ENCODE assay signal across 20 cellular contexts in genomic region chr2:175153-175786, GRCh38.
A peak's percentile ranks its signal among the peaks of the same experiment; 100 is the strongest.
DNase-seq lines count a peak whose midpoint lies in the region; ATAC-seq lines count a peak whose summit lies in the region.
"Had no signal": no experiment of that assay in that cellular context is flagged by ENCODE, and none has a peak within 500 bp of the region (broad histone marks: within the 10 kb centered on the region; RNA-seq: fewer than 3 reads in every experiment).

No MANE protein-coding gene starts in this region.

- DNase-seq in activated naive CD4-positive, alpha-beta T cell treated with anti-CD3 and anti-CD28 coated beads for 36 hours, result no peak
- no peak for DNase-seq in activated naive CD4-positive, alpha-beta T cell treated with Interleukin-2 at 50 U/mL for 16 hours
- no peak for DNase-seq in activated T-helper 1 cell treated with anti-CD3 and anti-CD28 coated beads, Interleukin-12 subunit alpha, Interleukin-12 subunit beta, Interleukin-2, Interleukin-4 antibody, amounts not matched to agents 30 ng/mL and 10 ng/mL and 1 ng/mL, durations not matched to agents 14 hours and 24 hours and 36 hours (ENCODE audit: low spot score)
- DNase-seq in left kidney (ENCODE audit: low read depth, low spot score) (peak; percentile 92), HUDEP-2 (lab: John Stamatoyannopoulos, UW; ENCODE audit: unreplicated experiment in 76 of 76) (no peak), NCI-H146 (lab: John Stamatoyannopoulos, UW) (no peak)
- DNase-seq in stimulated activated effector memory CD8-positive, alpha-beta T cell treated with anti-CD3 and anti-CD28 coated beads, Interleukin-12 subunit alpha, Interleukin-12 subunit beta, amount 100 ng/mL, for 72 hours (ENCODE audit: low spot score in 2 of 2), result no peak
- no peak for DNase-seq in activated CD8-positive, alpha-beta memory T cell treated with anti-CD3 and anti-CD28 coated beads, Interleukin-2, amount 50 U/mL, for 48 hours
- DNase-seq: activated B cell treated with CpG ODN at 0.5 μM for 24 hours; esophagus squamous epithelium; heart left ventricle; Kasumi-1; NCI-H1105; NCI-H2107; NCI-H524 treated with DMSO at 0.1 percent for 48 hours; retina; Right ventricle myocardium superior; stimulated activated naive B cell treated with anti-CD40 and anti-IgM and Interleukin-4, amounts not matched to agents 10 μg/mL and 1 μg/mL and 100 μg/mL, for 72 hours had no signal

- H3K4me3 Mint-ChIP-seq in activated naive CD4-positive, alpha-beta T cell treated with anti-CD3 and anti-CD28 coated beads for 36 hours, result peak overlapping the region; percentile 5
- H3K4me3 Mint-ChIP-seq in activated T-helper 1 cell treated with anti-CD3 and anti-CD28 coated beads, Interleukin-12 subunit alpha, Interleukin-12 subunit beta, Interleukin-2, Interleukin-4 antibody, amounts not matched to agents 30 ng/mL and 10 ng/mL and 1 ng/mL, durations not matched to agents 14 hours and 24 hours and 36 hours, result peak overlapping the region; percentile 62
- H3K4me3 Mint-ChIP-seq in stimulated activated effector memory CD8-positive, alpha-beta T cell treated with anti-CD3 and anti-CD28 coated beads, Interleukin-12 subunit alpha, Interleukin-12 subunit beta, amount 100 ng/mL, for 72 hours, result peak overlapping the region; percentile 25
- H3K4me3 Mint-ChIP-seq: activated B cell treated with CpG ODN at 0.5 μM for 24 hours; CD14-positive monocyte; stimulated activated naive B cell treated with anti-CD40 and anti-IgM and Interleukin-4, amounts not matched to agents 10 μg/mL and 1 μg/mL and 100 μg/mL, for 72 hours; type B pancreatic cell had no signal

- intact Hi-C loops in activated naive CD4-positive, alpha-beta T cell treated with anti-CD3 and anti-CD28 coated beads for 36 hours (cut with micrococcal nuclease), result no loop called here
- intact Hi-C loops in activated T-helper 1 cell treated with anti-CD3 and anti-CD28 coated beads, Interleukin-12 subunit alpha, Interleukin-12 subunit beta, Interleukin-2, Interleukin-4 antibody, amounts not matched to agents 30 ng/mL and 10 ng/mL and 1 ng/mL, durations not matched to agents 14 hours and 24 hours and 36 hours (cut with micrococcal nuclease), result no loop called here

- H3K27ac Mint-ChIP-seq in activated naive CD4-positive, alpha-beta T cell treated with anti-CD3 and anti-CD28 coated beads for 36 hours, result no peak overlapping the region
- H3K27ac Mint-ChIP-seq in activated T-helper 1 cell treated with anti-CD3 and anti-CD28 coated beads, Interleukin-12 subunit alpha, Interleukin-12 subunit beta, Interleukin-2, Interleukin-4 antibody, amounts not matched to agents 30 ng/mL and 10 ng/mL and 1 ng/mL, durations not matched to agents 14 hours and 24 hours and 36 hours, result no peak overlapping the region
- no peak overlapping the region for H3K27ac Mint-ChIP-seq in stimulated activated effector memory CD8-positive, alpha-beta T cell treated with anti-CD3 and anti-CD28 coated beads, Interleukin-12 subunit alpha, Interleukin-12 subunit beta, amount 100 ng/mL, for 72 hours
- H3K27ac Mint-ChIP-seq: activated B cell treated with CpG ODN at 0.5 μM for 24 hours; CD14-positive monocyte; stimulated activated naive B cell treated with anti-CD40 and anti-IgM and Interleukin-4, amounts not matched to agents 10 μg/mL and 1 μg/mL and 100 μg/mL, for 72 hours; type B pancreatic cell had no signal

- ATAC-seq in stimulated activated effector memory CD8-positive, alpha-beta T cell treated with anti-CD3 and anti-CD28 coated beads, Interleukin-12 subunit alpha, Interleukin-12 subunit beta, amount 100 ng/mL, for 72 hours, result no peak
- ATAC-seq: heart left ventricle; stimulated activated naive B cell treated with anti-CD40 and anti-IgM and Interleukin-4, amounts not matched to agents 10 μg/mL and 1 μg/mL and 100 μg/mL, for 72 hours had no signal

- H3K27me3 Mint-ChIP-seq in activated naive CD4-positive, alpha-beta T cell treated with anti-CD3 and anti-CD28 coated beads for 36 hours (ENCODE audit: low read depth), result no peaks in the 10 kb centered on the region
- H3K27me3 Mint-ChIP-seq in activated T-helper 1 cell treated with anti-CD3 and anti-CD28 coated beads, Interleukin-12 subunit alpha, Interleukin-12 subunit beta, Interleukin-2, Interleukin-4 antibody, amounts not matched to agents 30 ng/mL and 10 ng/mL and 1 ng/mL, durations not matched to agents 14 hours and 24 hours and 36 hours (ENCODE audit: insufficient read depth), result peaks cover 18% of the 10 kb centered on the region

- no peaks in the 10 kb centered on the region for H3K9me3 Mint-ChIP-seq in activated naive CD4-positive, alpha-beta T cell treated with anti-CD3 and anti-CD28 coated beads for 36 hours
- H3K9me3 Mint-ChIP-seq in activated T-helper 1 cell treated with anti-CD3 and anti-CD28 coated beads, Interleukin-12 subunit alpha, Interleukin-12 subunit beta, Interleukin-2, Interleukin-4 antibody, amounts not matched to agents 30 ng/mL and 10 ng/mL and 1 ng/mL, durations not matched to agents 14 hours and 24 hours and 36 hours, result no peaks in the 10 kb centered on the region
- H3K9me3 Mint-ChIP-seq in stimulated activated effector memory CD8-positive, alpha-beta T cell treated with anti-CD3 and anti-CD28 coated beads, Interleukin-12 subunit alpha, Interleukin-12 subunit beta, amount 100 ng/mL, for 72 hours, result no peaks in the 10 kb centered on the region
- H3K9me3 Mint-ChIP-seq: activated B cell treated with CpG ODN at 0.5 μM for 24 hours; stimulated activated naive B cell treated with anti-CD40 and anti-IgM and Interleukin-4, amounts not matched to agents 10 μg/mL and 1 μg/mL and 100 μg/mL, for 72 hours; type B pancreatic cell had no signal

- H3K36me3 Mint-ChIP-seq in activated naive CD4-positive, alpha-beta T cell treated with anti-CD3 and anti-CD28 coated beads for 36 hours (ENCODE audit: low read depth), result no peaks in the 10 kb centered on the region
- peaks cover 3% of the 10 kb centered on the region for H3K36me3 Mint-ChIP-seq in activated T-helper 1 cell treated with anti-CD3 and anti-CD28 coated beads, Interleukin-12 subunit alpha, Interleukin-12 subunit beta, Interleukin-2, Interleukin-4 antibody, amounts not matched to agents 30 ng/mL and 10 ng/mL and 1 ng/mL, durations not matched to agents 14 hours and 24 hours and 36 hours (ENCODE audit: low read depth)
- no peaks in the 10 kb centered on the region for H3K36me3 Mint-ChIP-seq in stimulated activated effector memory CD8-positive, alpha-beta T cell treated with anti-CD3 and anti-CD28 coated beads, Interleukin-12 subunit alpha, Interleukin-12 subunit beta, amount 100 ng/mL, for 72 hours
- H3K36me3 Mint-ChIP-seq: CD14-positive monocyte; stimulated activated naive B cell treated with anti-CD40 and anti-IgM and Interleukin-4, amounts not matched to agents 10 μg/mL and 1 μg/mL and 100 μg/mL, for 72 hours; type B pancreatic cell had no signal

- H3K4me1 Mint-ChIP-seq in activated naive CD4-positive, alpha-beta T cell treated with anti-CD3 and anti-CD28 coated beads for 36 hours (ENCODE audit: low read depth), result peaks cover 35% of the 10 kb centered on the region
- peaks cover 30% of the 10 kb centered on the region for H3K4me1 Mint-ChIP-seq in activated T-helper 1 cell treated with anti-CD3 and anti-CD28 coated beads, Interleukin-12 subunit alpha, Interleukin-12 subunit beta, Interleukin-2, Interleukin-4 antibody, amounts not matched to agents 30 ng/mL and 10 ng/mL and 1 ng/mL, durations not matched to agents 14 hours and 24 hours and 36 hours (ENCODE audit: low read depth)
- peaks cover 30% of the 10 kb centered on the region for H3K4me1 Mint-ChIP-seq in stimulated activated effector memory CD8-positive, alpha-beta T cell treated with anti-CD3 and anti-CD28 coated beads, Interleukin-12 subunit alpha, Interleukin-12 subunit beta, amount 100 ng/mL, for 72 hours
- H3K4me1 Mint-ChIP-seq: activated B cell treated with CpG ODN at 0.5 μM for 24 hours; CD14-positive monocyte; stimulated activated naive B cell treated with anti-CD40 and anti-IgM and Interleukin-4, amounts not matched to agents 10 μg/mL and 1 μg/mL and 100 μg/mL, for 72 hours had no signal

- CTCF ChIA-PET in activated naive CD4-positive, alpha-beta T cell treated with anti-CD3 and anti-CD28 coated beads for 36 hours (lab: Charles Lee), result interaction anchor here (1.3 kb wide), 1 partner anchor 11 kb away, joined by 4 read pairs; no protein-coding TSS in a partner anchor

Comparison
In these comparisons a context has a peak if more than half of its experiments do, and no peak if none do; other contexts are left out.
1. H3K4me3 Mint-ChIP-seq: peak in every context shown above with its lines; median percentile 62 in activated T-helper 1 cell treated with anti-CD3 and anti-CD28 coated beads, Interleukin-12 subunit alpha, Interleukin-12 subunit beta, Interleukin-2, Interleukin-4 antibody, amounts not matched to agents 30 ng/mL and 10 ng/mL and 1 ng/mL, durations not matched to agents 14 hours and 24 hours and 36 hours; 25 in stimulated activated effector memory CD8-positive, alpha-beta T cell treated with anti-CD3 and anti-CD28 coated beads, Interleukin-12 subunit alpha, Interleukin-12 subunit beta, amount 100 ng/mL, for 72 hours; 5 in activated naive CD4-positive, alpha-beta T cell treated with anti-CD3 and anti-CD28 coated beads for 36 hours.